Comparison of ENCODE assay signal across 9 cellular contexts in the genomic region with DNA sequence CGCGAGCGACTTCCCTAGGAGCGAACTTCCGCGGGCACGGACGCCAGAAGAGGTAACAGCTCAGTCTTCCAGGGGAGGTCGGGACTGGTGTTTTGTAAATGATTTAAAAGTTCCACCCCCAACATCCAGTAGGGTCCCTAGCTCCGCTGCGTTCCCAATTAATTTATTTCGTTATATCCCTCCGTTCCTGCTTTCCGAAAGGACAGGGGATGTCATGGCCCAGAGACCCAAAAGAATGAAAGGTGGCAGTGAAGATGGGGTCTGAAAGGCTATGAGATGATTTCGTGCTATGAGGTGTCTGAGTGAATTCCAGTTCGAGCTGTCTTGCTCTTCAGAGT. TPM values are rescaled to one million over a fixed set of nuclear protein-coding genes. Genes with fewer than 3 reads are reported as not detected.
A peak's percentile ranks its signal among the peaks of the same experiment; 100 is the strongest.
DNase-seq lines count a peak whose midpoint lies in the region; ATAC-seq and TF ChIP-seq lines count a peak whose summit lies in the region.
"Had no signal": no experiment of that assay in that cellular context is flagged by ENCODE, and none has a peak within 500 bp of the region (broad histone marks: within the 10 kb centered on the region; RNA-seq: fewer than 3 reads in every experiment).

No MANE protein-coding gene starts in this region.

- no peaks in the 10 kb centered on the region for H3K9me3 Mint-ChIP-seq in activated CD4-positive, alpha-beta memory T cell treated with anti-CD3 and anti-CD28 coated beads for 36 hours

- H3K27ac ChIP-seq in GM23248, result no peak overlapping the region
- H3K27ac ChIP-seq in aorta (ENCODE audit: low read depth in 1 of 2, low read length in 2 of 2), result no peak overlapping the region

- H3K4me3 ChIP-seq in GM23248 (peak overlapping the region; percentile 75), foreskin fibroblast (ENCODE audit: low read depth in 1 of 2, low read length in 2 of 2) (peak overlapping the region; percentile 62), skeletal muscle cell (ENCODE audit: low read depth, low read length) (peak overlapping the region; percentile 71), aorta (ENCODE audit: low read length in 2 of 2) (no peak overlapping the region)

- H3K9me2 ChIP-seq in GM23248 (ENCODE audit: insufficient read depth), result no peaks in the 10 kb centered on the region

- CTCF ChIA-PET in activated CD4-positive, alpha-beta memory T cell treated with anti-CD3 and anti-CD28 coated beads for 36 hours (lab: Charles Lee), result interaction anchor here (1.6 kb wide), 1 partner anchor 58 kb away, joined by 3 read pairs; no protein-coding TSS in a partner anchor

- in situ Hi-C loops in GM23248 (cut with MboI), result no loop called here

- intact Hi-C loops in activated CD4-positive, alpha-beta memory T cell treated with anti-CD3 and anti-CD28 coated beads for 36 hours (cut with micrococcal nuclease), result no loop called here
- intact Hi-C loops in aorta (cut with DNase I), result no loop called here

- no peaks in the 10 kb centered on the region for H3F3A ChIP-seq in GM23248 (ENCODE audit: insufficient read depth)

- H3K27me3 ChIP-seq in GM23248 (replicated peaks; ENCODE audit: insufficient read depth), result peaks cover 4% of the 10 kb centered on the region; the same call in 1 of the 2 replicates
- no peaks in the 10 kb centered on the region for H3K27me3 ChIP-seq in aorta (ENCODE audit: control insufficient read depth in 1 of 2, insufficient read depth in 2 of 2, low read length in 1 of 2)

- no peaks in the 10 kb centered on the region for H3K36me3 Mint-ChIP-seq in activated CD4-positive, alpha-beta memory T cell treated with anti-CD3 and anti-CD28 coated beads for 36 hours

- TF ChIP-seq CTCF in foreskin fibroblast (IDR thresholded peaks at IDR 0.05; ENCODE audit: low read depth, low read length), result no peak

- WGBS in GM23248 (ENCODE audit: low coverage in 1 of 2, low lambda C conversion rate in 2 of 2, missing lambda C conversion rate in 2 of 2), 2 experiments, result 9 to 10% methylated on average over 16 of the region's 16 CpGs
- WGBS in aorta, 2 donors, result 15 to 17% methylated on average over 16 of the region's 16 CpGs

- peaks cover 46% of the 10 kb centered on the region for H3K27me3 Mint-ChIP-seq in activated CD4-positive, alpha-beta memory T cell treated with anti-CD3 and anti-CD28 coated beads for 36 hours

- peak overlapping the region; percentile 47 for H3K9ac ChIP-seq in GM23248

- no peaks in the 10 kb centered on the region for H3K4me1 ChIP-seq in GM23248 (ENCODE audit: insufficient read depth)
- no peaks in the 10 kb centered on the region for H3K4me1 ChIP-seq in aorta (ENCODE audit: control insufficient read depth in 1 of 2, insufficient read depth in 2 of 2, low read length in 2 of 2)

- POLR2A ChIA-PET in activated CD4-positive, alpha-beta memory T cell treated with anti-CD3 and anti-CD28 coated beads for 36 hours (lab: Charles Lee), result no interaction called here

- DNase-seq in GM23248, result no peak
- DNase-seq in activated CD4-positive, alpha-beta memory T cell treated with anti-CD3 and anti-CD28 coated beads for 36 hours, result no peak
- DNase-seq in foreskin fibroblast, result no peak
- no peak for DNase-seq in skeletal muscle cell (ENCODE audit: low read depth)
- DNase-seq in stimulated activated CD4-positive, alpha-beta T cell treated with anti-CD3 and anti-CD28 coated beads, Interleukin-2, amount 100 ng/mL, for 24 hours, result no peak
- no peak for DNase-seq in aorta
- no peak for DNase-seq in NOMO-1 (lab: John Stamatoyannopoulos, UW; ENCODE audit: unreplicated experiment in 2 of 2)
- DNase-seq in GM19238 (ENCODE audit: insufficient read length, low spot score), result no peak
- DNase-seq: effector CD8-positive, alpha-beta T cell had no signal

- peak overlapping the region; percentile 95 for H3K4me2 ChIP-seq in GM23248 (ENCODE audit: unreplicated experiment)

- H3K79me2 ChIP-seq in GM23248 (ENCODE audit: insufficient read depth), result no peaks in the 10 kb centered on the region

- H4K20me1 ChIP-seq in GM23248 (ENCODE audit: insufficient read depth), result no peaks in the 10 kb centered on the region

- no peak overlapping the region for H3K27ac Mint-ChIP-seq in activated CD4-positive, alpha-beta memory T cell treated with anti-CD3 and anti-CD28 coated beads for 36 hours

- peak overlapping the region; percentile 40 for H3K4me3 Mint-ChIP-seq in activated CD4-positive, alpha-beta memory T cell treated with anti-CD3 and anti-CD28 coated beads for 36 hours

- H3K9me3 ChIP-seq in GM23248 (ENCODE audit: low read depth), result no peaks in the 10 kb centered on the region
- H3K9me3 ChIP-seq in aorta (ENCODE audit: control insufficient read depth, low read length), result no peaks in the 10 kb centered on the region

- peak overlapping the region; percentile 93 for H2AFZ ChIP-seq in GM23248

- peaks cover 16% of the 10 kb centered on the region for H3K4me1 Mint-ChIP-seq in activated CD4-positive, alpha-beta memory T cell treated with anti-CD3 and anti-CD28 coated beads for 36 hours (ENCODE audit: low read depth)

- no peak for ATAC-seq in aorta (ENCODE audit: low FRiP score)

- H3K36me3 ChIP-seq in GM23248 (ENCODE audit: low read depth) (no peaks in the 10 kb centered on the region), aorta (ENCODE audit: control insufficient read depth in 1 of 2, insufficient read depth in 2 of 2, low read length in 1 of 2) (no peaks in the 10 kb centered on the region)

RNA-seq across cellular contexts. Expression of a gene that starts 0.4 kb away (rescaled TPM):
- 3.4 and 3.5 TPM in 2 replicates for total RNA-seq in GM23248 (2014; rRNA removed; shearing (Covaris generic))
- polyA plus RNA-seq in GM23248 (2016; fragmentation: Nextera tagmentation; extraction: Ambion mirVana) (1.4 TPM in 2 replicates), aorta (not detected)
- not detected for total RNA-seq in activated CD4-positive, alpha-beta memory T cell treated with anti-CD3 and anti-CD28 coated beads for 36 hours
- total RNA-seq in aorta, result not detected

RNA-seq across cellular contexts. Expression of a gene that starts 35.8 kb away (rescaled TPM):
- total RNA-seq in GM23248 (2014; rRNA removed; shearing (Covaris generic)), result 44.1 and 48.4 TPM in 2 replicates
- 37.9 and 41.9 TPM in 2 replicates for polyA plus RNA-seq in GM23248 (2016; fragmentation: Nextera tagmentation; extraction: Ambion mirVana)
- 10 to 100 TPM; 65.9 to 68.0 TPM for total RNA-seq in activated CD4-positive, alpha-beta memory T cell treated with anti-CD3 and anti-CD28 coated beads for 36 hours
- 10 to 100 TPM; 16.0 to 17.7 TPM for total RNA-seq in aorta
- polyA plus RNA-seq in aorta, result 10 to 100 TPM in 1 of 2 donors, 1 to 10 TPM in 1; 9.1 to 17.7 TPM

RNA-seq across cellular contexts. Expression of a gene that starts 58.3 kb away (rescaled TPM):
- total RNA-seq in GM23248 (2014; rRNA removed; shearing (Covaris generic)), result 45.3 and 47.7 TPM in 2 replicates
- 33.1 and 33.7 TPM in 2 replicates for polyA plus RNA-seq in GM23248 (2016; fragmentation: Nextera tagmentation; extraction: Ambion mirVana)
- total RNA-seq in activated CD4-positive, alpha-beta memory T cell treated with anti-CD3 and anti-CD28 coated beads for 36 hours, result 100 to 1,000 TPM in 1 of 2 experiments, 10 to 100 TPM in 1; 98.2 to 100 TPM
- 1 to 10 TPM in 1 of 2 donors, under 1 TPM in 1; 0.88 to 2.6 TPM for total RNA-seq in aorta
- 1 to 10 TPM in 1 of 2 donors, under 1 TPM in 1; 0.56 to 2.3 TPM for polyA plus RNA-seq in aorta

Comparison
In these comparisons a context has a peak if more than half of its experiments do, and no peak if none do; other contexts are left out.
1. H3K4me3 ChIP-seq: peak in GM23248 (single experiment), foreskin fibroblast (2 of 2) and skeletal muscle cell (single experiment); none in aorta (0 of 2).
2. RNA of a gene that starts 58.3 kb away (total RNA-seq): 98.2 to 100 TPM in activated CD4-positive, alpha-beta memory T cell treated with anti-CD3 and anti-CD28 coated beads for 36 hours and 45.3 to 47.7 TPM in GM23248; 0.88 to 2.6 TPM in aorta; every median in the first group is over 10 times any median in the second.